Comparison of ENCODE assay signal across 16 cellular contexts in genomic region chr15:70354260-70354894, GRCh38.
"Had no signal": no experiment of that assay in that cellular context is flagged by ENCODE, and none has a peak within 500 bp of the region (broad histone marks: within the 10 kb centered on the region; RNA-seq: fewer than 3 reads in every experiment).

No MANE protein-coding gene starts in this region.

- H3K4me1 ChIP-seq: foreskin keratinocyte, testis had no signal

- H3K9me3 Mint-ChIP-seq: activated naive CD8-positive, alpha-beta T cell treated with anti-CD3 and anti-CD28 coated beads for 36 hours; natural killer cell; stimulated activated naive CD8-positive, alpha-beta T cell treated with anti-CD3 and anti-CD28 coated beads, Interleukin-15, amount 100 ng/mL, for 72 hours; T-helper 1 cell treated with Interleukin-12 subunit alpha and Interleukin-12 subunit beta and Interleukin-4 antibody, amounts not matched to agents 30 μg/mL and 1 μg/mL, for 36 hours had no signal

- H3K27ac ChIP-seq: breast epithelium, foreskin keratinocyte, testis had no signal

- H3K27me3 ChIP-seq: breast epithelium, testis had no signal

- ATAC-seq: foreskin keratinocyte; left colon; natural killer cell; stimulated activated naive CD8-positive, alpha-beta T cell treated with anti-CD3 and anti-CD28 coated beads, Interleukin-15, amount 100 ng/mL, for 72 hours had no signal

- FAIRE-seq: TTC549 had no signal

- H3K9me3 ChIP-seq: breast epithelium, testis had no signal

- DNase-seq: activated CD4-positive, alpha-beta T cell treated with anti-CD3 and anti-CD28 coated beads, Interleukin-2, amount 50 U/mL, for 48 hours; activated CD4-positive, CD25-positive, alpha-beta regulatory T cell treated with anti-CD3 and anti-CD28 coated beads, Interleukin-2, amount 50 U/mL, for 72 hours; activated gamma-delta T cell treated with Interleukin-2 at 50 U/mL for 16 hours; activated naive CD8-positive, alpha-beta T cell treated with anti-CD3 and anti-CD28 coated beads for 36 hours; activated T-cell treated with anti-CD3 and anti-CD28 coated beads, Interleukin-2, amount 50 U/mL, for 48 hours; foreskin keratinocyte; left colon; mammary epithelial cell; natural killer cell; stimulated activated CD4-positive, alpha-beta T cell treated with anti-CD3 and anti-CD28 coated beads, Interleukin-15, amount 100 ng/mL, for 24 hours; stimulated activated CD4-positive, alpha-beta T cell treated with anti-CD3 and anti-CD28 coated beads, Interleukin-4, amount 100 ng/mL, for 4 hours; stimulated activated naive CD8-positive, alpha-beta T cell treated with anti-CD3 and anti-CD28 coated beads, Interleukin-15, amount 100 ng/mL, for 72 hours; testis had no signal

- H3K4me3 ChIP-seq: breast epithelium, testis had no signal

- H3K27ac Mint-ChIP-seq: activated naive CD8-positive, alpha-beta T cell treated with anti-CD3 and anti-CD28 coated beads for 36 hours; natural killer cell; stimulated activated naive CD8-positive, alpha-beta T cell treated with anti-CD3 and anti-CD28 coated beads, Interleukin-15, amount 100 ng/mL, for 72 hours; T-helper 1 cell treated with Interleukin-12 subunit alpha and Interleukin-12 subunit beta and Interleukin-4 antibody, amounts not matched to agents 30 μg/mL and 1 μg/mL, for 36 hours had no signal

- H3K36me3 Mint-ChIP-seq: activated naive CD8-positive, alpha-beta T cell treated with anti-CD3 and anti-CD28 coated beads for 36 hours; natural killer cell had no signal

- H3K4me1 Mint-ChIP-seq: natural killer cell had no signal

- H3K36me3 ChIP-seq: breast epithelium had no signal

- H3K4me3 Mint-ChIP-seq: activated naive CD8-positive, alpha-beta T cell treated with anti-CD3 and anti-CD28 coated beads for 36 hours; natural killer cell; stimulated activated naive CD8-positive, alpha-beta T cell treated with anti-CD3 and anti-CD28 coated beads, Interleukin-15, amount 100 ng/mL, for 72 hours; T-helper 1 cell treated with Interleukin-12 subunit alpha and Interleukin-12 subunit beta and Interleukin-4 antibody, amounts not matched to agents 30 μg/mL and 1 μg/mL, for 36 hours had no signal

- H3K27me3 Mint-ChIP-seq: activated naive CD8-positive, alpha-beta T cell treated with anti-CD3 and anti-CD28 coated beads for 36 hours had no signal
